Comparison of ENCODE assay signal across 8 cellular contexts in genomic region chr12:8034802-8035201, GRCh38. TPM values are rescaled to one million over a fixed set of nuclear protein-coding genes. Genes with fewer than 3 reads are reported as not detected.
DNase-seq lines count a peak whose midpoint lies in the region; ATAC-seq and TF ChIP-seq lines count a peak whose summit lies in the region.
"Had no signal": no experiment of that assay in that cellular context is flagged by ENCODE, and none has a peak within 500 bp of the region (broad histone marks: within the 10 kb centered on the region; RNA-seq: fewer than 3 reads in every experiment).

No MANE protein-coding gene starts in this region.

- POLR2A ChIA-PET in activated B cell treated with CpG ODN at 0.5 μM for 24 hours (lab: Charles Lee), result interaction anchor here (0.6 to 2.7 kb wide), 4 partner anchors 53 to 101 kb away, joined by 3 to 8 read pairs (median 4); no protein-coding TSS in a partner anchor

- H3K4me1 Mint-ChIP-seq in activated B cell treated with CpG ODN at 0.5 μM for 24 hours (peaks cover 69% of the 10 kb centered on the region), glutamatergic neuron (ENCODE audit: low read depth, unreplicated experiment) (peaks cover 23% of the 10 kb centered on the region)

- no peak for ATAC-seq in activated B cell treated with CpG ODN at 0.5 μM for 24 hours (ENCODE audit: low read depth)
- no peak for ATAC-seq in HG02571 (IDR thresholded peaks at IDR 0.05; ENCODE audit: unreplicated experiment)

- intact Hi-C loops in activated B cell treated with CpG ODN at 0.5 μM for 24 hours (cut with micrococcal nuclease) (loop anchor here (10.0 kb wide), 1 partner anchor 360 kb away; no protein-coding TSS in a partner anchor), spleen (cut with DNase I; ENCODE audit: low total_unique reads) (no loop called here)

- H3K27me3 ChIP-seq in spleen (replicated peaks in 1 of 7) (no peaks in the 10 kb centered on the region), BE2C (no peaks in the 10 kb centered on the region)

- H3K36me3 ChIP-seq in spleen (peaks cover 0 to 23% (median 2%) of the 10 kb centered on the region in 6 donors), BE2C (no peaks in the 10 kb centered on the region)

- H3K36me3 Mint-ChIP-seq in activated B cell treated with CpG ODN at 0.5 μM for 24 hours (ENCODE audit: low read depth), result peaks cover 2% of the 10 kb centered on the region
- no peaks in the 10 kb centered on the region for H3K36me3 Mint-ChIP-seq in glutamatergic neuron (ENCODE audit: unreplicated experiment)

- peak overlapping the region; percentile 65 for H3K27ac Mint-ChIP-seq in activated B cell treated with CpG ODN at 0.5 μM for 24 hours
- H3K27ac Mint-ChIP-seq in glutamatergic neuron (ENCODE audit: unreplicated experiment), result no peak overlapping the region

- peak overlapping the region in 7 of 8 donors; percentile 23 to 96 (median 96) for H3K27ac ChIP-seq in spleen

- no peaks in the 10 kb centered on the region for H3K9me3 ChIP-seq in spleen
- no peaks in the 10 kb centered on the region for H3K9me3 ChIP-seq in BE2C

- no peak for TF ChIP-seq POLR2A in spleen (IDR thresholded peaks at IDR 0.05)

- H3K4me1 ChIP-seq in spleen, result peaks cover 58 to 83% (median 75%) of the 10 kb centered on the region in 6 donors
- peaks cover 15% of the 10 kb centered on the region for H3K4me1 ChIP-seq in BE2C

- H3K4me3 Mint-ChIP-seq in activated B cell treated with CpG ODN at 0.5 μM for 24 hours, result peak overlapping the region; percentile 85
- H3K4me3 Mint-ChIP-seq in glutamatergic neuron (ENCODE audit: unreplicated experiment), result peak overlapping the region; percentile 67

- TF ChIP-seq CTCF in HFF-Myc (IDR thresholded peaks at IDR 0.05; ENCODE audit: low read depth, low read length, missing control alignments) (no peak), activated B cell treated with CpG ODN at 0.5 μM for 24 hours (IDR thresholded peaks at IDR 0.05) (no peak), glutamatergic neuron (IDR thresholded peaks at IDR 0.05; ENCODE audit: partially characterized antibody, unreplicated experiment) (no peak), spleen (IDR thresholded peaks at IDR 0.05 in 8 of 11, conservative IDR thresholded peaks at IDR 0.05 in 3 of 11) (no peak), BE2C (IDR thresholded peaks at IDR 0.05; ENCODE audit: low read depth, low read length) (no peak)

- DNase-seq in HFF-Myc (ENCODE audit: extremely low read depth, low read depth) (no peak), activated B cell treated with CpG ODN at 0.5 μM for 24 hours (no peak), glutamatergic neuron (no peak), spleen (no peak), BE2C (no peak), HPDE6-E6E7 (ENCODE audit: extremely low spot score) (no peak)
- DNase-seq: T1000 had no signal

- H3K9me3 Mint-ChIP-seq in activated B cell treated with CpG ODN at 0.5 μM for 24 hours, result no peaks in the 10 kb centered on the region
- no peaks in the 10 kb centered on the region for H3K9me3 Mint-ChIP-seq in glutamatergic neuron (ENCODE audit: unreplicated experiment)

- H3K27me3 Mint-ChIP-seq in activated B cell treated with CpG ODN at 0.5 μM for 24 hours, result no peaks in the 10 kb centered on the region
- peaks cover 5% of the 10 kb centered on the region for H3K27me3 Mint-ChIP-seq in glutamatergic neuron (ENCODE audit: unreplicated experiment)

- CTCF ChIA-PET in activated B cell treated with CpG ODN at 0.5 μM for 24 hours (lab: Charles Lee), result interaction anchor here (1.5 to 4.3 kb wide), 2 partner anchors 12 to 101 kb away, joined by 5 to 19 read pairs; no protein-coding TSS in a partner anchor

- H3K4me3 ChIP-seq in HFF-Myc (replicated peaks; ENCODE audit: low read depth, low read length) (peak overlapping the region; percentile 83), spleen (peak overlapping the region in 3 of 8 donors; percentile 5 to 94 (median 89)), BE2C (ENCODE audit: low read depth, low read length) (no peak overlapping the region)

RNA-seq across cellular contexts. Expression of gene FOXJ2, which starts 2.3 kb away (rescaled TPM):
- 12.5 and 13.6 TPM in 2 replicates for total RNA-seq in activated B cell treated with CpG ODN at 0.5 μM for 24 hours
- 8.3 TPM for total RNA-seq in glutamatergic neuron (ENCODE audit: unreplicated experiment)
- total RNA-seq in spleen, result 10 to 100 TPM; 15.5 to 20.9 (median 18.4) TPM
- 1 to 10 TPM; 3.7 to 6.5 (median 5.6) TPM for polyA plus RNA-seq in spleen
- 7.6 TPM for polyA plus RNA-seq in BE2C (2012; ENCODE audit: insufficient read depth, insufficient read length, low read depth)

RNA-seq across cellular contexts. Expression of gene C3AR1, which starts 31.4 kb away (rescaled TPM):
- total RNA-seq in activated B cell treated with CpG ODN at 0.5 μM for 24 hours (0.11 and 0.29 TPM in 2 replicates), glutamatergic neuron (ENCODE audit: unreplicated experiment) (not detected), spleen (10 to 100 TPM; 22.2 to 43.6 (median 36.6) TPM)
- 1 to 10 TPM; 6.9 to 9.8 (median 7.9) TPM for polyA plus RNA-seq in spleen
- polyA plus RNA-seq in BE2C (2012; ENCODE audit: insufficient read depth, insufficient read length, low read depth), result not detected

RNA-seq across cellular contexts. Expression of gene NECAP1, which starts 47.3 kb away (rescaled TPM):
- 27.9 and 35.8 TPM in 2 replicates for total RNA-seq in activated B cell treated with CpG ODN at 0.5 μM for 24 hours
- total RNA-seq in glutamatergic neuron (ENCODE audit: unreplicated experiment), result 88.2 TPM
- 10 to 100 TPM; 33.4 to 46.6 (median 36.6) TPM for total RNA-seq in spleen
- polyA plus RNA-seq in spleen, result 10 to 100 TPM; 13.9 to 22.8 (median 15.4) TPM
- polyA plus RNA-seq in BE2C (2012; ENCODE audit: insufficient read depth, insufficient read length, low read depth), result 101 TPM

Comparison
In these comparisons a context has a peak if more than half of its experiments do, and no peak if none do; other contexts are left out.
1. RNA of gene C3AR1, which starts 31.4 kb away (total RNA-seq): 22.2 to 43.6 TPM in spleen; 0.11 to 0.29 TPM in activated B cell treated with CpG ODN at 0.5 μM for 24 hours and not detected in glutamatergic neuron (single experiment); every median in the first group is over 10 times any median in the second.